In the genomic region with DNA sequence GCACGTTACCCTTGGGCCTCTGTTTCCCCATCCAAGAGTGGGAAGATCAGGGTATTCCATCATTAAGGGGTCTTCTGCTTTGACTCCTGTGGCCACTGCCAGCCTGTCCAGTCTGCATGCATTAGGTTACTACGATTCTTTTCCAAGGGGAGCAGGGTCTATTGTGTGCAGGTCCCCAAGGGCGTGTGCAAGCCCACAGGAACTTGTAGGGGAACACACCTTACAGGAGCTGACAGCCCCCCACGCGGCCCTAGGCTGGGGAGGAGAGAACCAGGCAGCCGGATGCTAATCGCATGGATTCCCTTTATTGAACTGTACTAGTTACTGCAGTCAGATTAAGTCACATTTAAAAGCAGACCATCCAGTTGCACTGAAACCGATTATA, we compare ENCODE assay signal across 27 cellular contexts.
"Had no signal": no experiment of that assay in that cellular context is flagged by ENCODE, and none has a peak within 500 bp of the region (broad histone marks: within the 10 kb centered on the region; RNA-seq: fewer than 3 reads in every experiment).

No MANE protein-coding gene starts in this region.

- H3K9me3 ChIP-seq: body of pancreas, SJCRH30, SK-N-SH had no signal

- H3K4me3 ChIP-seq: ascending aorta, body of pancreas, SJCRH30 had no signal

- H3K27me3 ChIP-seq: ascending aorta, body of pancreas, SJCRH30 had no signal

- ATAC-seq: activated CD8-positive, alpha-beta T cell treated with anti-CD3 and anti-CD28 coated beads, Interleukin-2, amount 10 ng/mL, durations not matched to agents 7 days and 5 days; activated naive CD4-positive, alpha-beta T cell treated with anti-CD3 and anti-CD28 coated beads, Interleukin-2, amount 50 U/mL, for 72 hours; activated naive CD8-positive, alpha-beta T cell treated with anti-CD3 and anti-CD28 coated beads, Interleukin-2, amount 50 U/mL, for 24 hours; activated T-cell treated with anti-CD3 and anti-CD28 coated beads, Interleukin-2, amount 50 U/mL, for 4 hours; body of pancreas; Panc1 had no signal

- H3K4me1 ChIP-seq: SJCRH30 had no signal

- H3K36me3 Mint-ChIP-seq: activated naive CD4-positive, alpha-beta T cell treated with anti-CD3 and anti-CD28 coated beads, Interleukin-2, amount 50 U/mL, for 72 hours had no signal

- H3K36me3 ChIP-seq: ascending aorta, SJCRH30 had no signal

- H3K27ac Mint-ChIP-seq: activated CD8-positive, alpha-beta T cell treated with anti-CD3 and anti-CD28 coated beads, Interleukin-2, amount 10 ng/mL, durations not matched to agents 7 days and 5 days; activated naive CD4-positive, alpha-beta T cell treated with anti-CD3 and anti-CD28 coated beads, Interleukin-2, amount 50 U/mL, for 72 hours; activated naive CD8-positive, alpha-beta T cell treated with anti-CD3 and anti-CD28 coated beads, Interleukin-2, amount 50 U/mL, for 24 hours had no signal

- H3K9me3 Mint-ChIP-seq: activated naive CD4-positive, alpha-beta T cell treated with anti-CD3 and anti-CD28 coated beads, Interleukin-2, amount 50 U/mL, for 72 hours; activated naive CD8-positive, alpha-beta T cell treated with anti-CD3 and anti-CD28 coated beads, Interleukin-2, amount 50 U/mL, for 24 hours; activated T-cell treated with anti-CD3 and anti-CD28 coated beads, Interleukin-2, amount 50 U/mL, for 4 hours had no signal

- DNase-seq: activated CD4-positive, alpha-beta T cell treated with anti-CD3 and anti-CD28 coated beads for 4 hours; activated CD4-positive, CD25-positive, alpha-beta regulatory T cell; activated CD8-positive, alpha-beta memory T cell treated with anti-CD3 and anti-CD28 coated beads, Interleukin-2, amount 50 U/mL, for 48 hours; activated CD8-positive, alpha-beta T cell treated with anti-CD3 and anti-CD28 coated beads, Interleukin-2, amount 10 ng/mL, durations not matched to agents 7 days and 5 days; activated naive CD4-positive, alpha-beta T cell treated with Interleukin-2 at 50 U/mL for 16 hours; activated naive CD8-positive, alpha-beta T cell treated with anti-CD3 and anti-CD28 coated beads, Interleukin-2, amount 50 U/mL, for 24 hours; activated T-cell treated with anti-CD3 and anti-CD28 coated beads, Interleukin-2, amount 50 U/mL, for 4 hours; amniotic stem cell; body of pancreas; IMR-90; KBM-7; NCI-H1048; NCI-H1930; NCI-H2171; NCI-H2227 treated with DMSO at 0.1 percent for 48 hours; NCI-H446 treated with DMSO at 0.1 percent for 48 hours; NCI-H774; NK-92 treated with Interleukin-12 subunit alpha and Interleukin-12 subunit beta, amount 100 ng/mL, for 24 hours; OCI-M1; Right ventricle myocardium superior; SJCRH30; SK-N-SH; T-helper 1 cell had no signal

- H3K27me3 Mint-ChIP-seq: activated naive CD8-positive, alpha-beta T cell treated with anti-CD3 and anti-CD28 coated beads, Interleukin-2, amount 50 U/mL, for 24 hours had no signal

- H3K27ac ChIP-seq: ascending aorta, body of pancreas, SJCRH30, VCaP had no signal

- H3K4me3 Mint-ChIP-seq: activated CD8-positive, alpha-beta T cell treated with anti-CD3 and anti-CD28 coated beads, Interleukin-2, amount 10 ng/mL, durations not matched to agents 7 days and 5 days; activated naive CD8-positive, alpha-beta T cell treated with anti-CD3 and anti-CD28 coated beads, Interleukin-2, amount 50 U/mL, for 24 hours; activated T-cell treated with anti-CD3 and anti-CD28 coated beads, Interleukin-2, amount 50 U/mL, for 4 hours had no signal

- H3K4me1 Mint-ChIP-seq: activated naive CD8-positive, alpha-beta T cell treated with anti-CD3 and anti-CD28 coated beads, Interleukin-2, amount 50 U/mL, for 24 hours had no signal
